8 cellular contexts compared by ENCODE assay signal in genomic region chr15:77991658-77992201, GRCh38.
DNase-seq lines count a peak whose midpoint lies in the region; ATAC-seq and TF ChIP-seq lines count a peak whose summit lies in the region.
"Not testable (repeated sequence)": the region's sequence is repeated elsewhere in the genome, so short reads cannot be mapped to it uniquely, and the experiment has no call there.

No MANE protein-coding gene starts in this region.

- H2BK120ac ChIP-seq in mesenchymal stem cell (ENCODE audit: low read depth, low read length): not testable (repeated sequence)

- H2AK5ac ChIP-seq in mesenchymal stem cell (ENCODE audit: low read length, severe bottlenecking): peak overlapping the region; percentile 64

- H4K91ac ChIP-seq in mesenchymal stem cell (ENCODE audit: low read length): not testable (repeated sequence)

- not testable (repeated sequence) for TF ChIP-seq EP300 in upper lobe of left lung (IDR thresholded peaks at IDR 0.05)

- H3K9me3 Mint-ChIP-seq in CD4-positive, alpha-beta memory T cell; activated CD8-positive, alpha-beta T cell treated with anti-CD3 and anti-CD28 coated beads for 36 hours: not testable (repeated sequence)

- peak overlapping the region in 4 of 7 donors; percentile 68 to 89 (median 84) for H3K27ac Mint-ChIP-seq in CD4-positive, alpha-beta memory T cell
- peak overlapping the region; percentile 8 for H3K27ac Mint-ChIP-seq in activated CD8-positive, alpha-beta T cell treated with anti-CD3 and anti-CD28 coated beads for 36 hours

- intact Hi-C loops in CD4-positive, alpha-beta memory T cell (cut with micrococcal nuclease); activated CD8-positive, alpha-beta T cell treated with anti-CD3 and anti-CD28 coated beads for 36 hours (cut with micrococcal nuclease): not testable (repeated sequence)
- intact Hi-C loops in Right ventricle myocardium inferior (cut with DNase I): loop anchor here (1.0 kb wide), 1 partner anchor 16 kb away; no protein-coding TSS in a partner anchor

- peak overlapping the region; percentile 58 for H3K9ac ChIP-seq in mesenchymal stem cell (ENCODE audit: low read length)
- H3K9ac ChIP-seq in rectal smooth muscle tissue (ENCODE audit: low read length): not testable (repeated sequence)

- not testable (repeated sequence) for H3K4ac ChIP-seq in mesenchymal stem cell (ENCODE audit: low read depth in 1 of 2, low read length in 2 of 2)

- H2BK5ac ChIP-seq in mesenchymal stem cell (ENCODE audit: low read depth, low read length, poor library complexity, severe bottlenecking): not testable (repeated sequence)

- H3K14ac ChIP-seq in mesenchymal stem cell (ENCODE audit: low read length in 2 of 2): peak overlapping the region in 1 of 2 experiments; percentile 90

- peak overlapping the region; percentile 5 for H4K8ac ChIP-seq in mesenchymal stem cell (ENCODE audit: low read length)

- ATAC-seq in activated CD8-positive, alpha-beta T cell treated with anti-CD3 and anti-CD28 coated beads for 36 hours: not testable (repeated sequence)
- peak; percentile 81 for ATAC-seq in Right ventricle myocardium inferior
- peak; percentile 6 to 30 for ATAC-seq in upper lobe of left lung (ENCODE audit: low FRiP score in 2 of 2)

- not testable (repeated sequence) for TF ChIP-seq POLR2A in upper lobe of left lung (IDR thresholded peaks at IDR 0.05)

- not testable (repeated sequence) for H3K4me3 ChIP-seq in CD4-positive, alpha-beta memory T cell (ENCODE audit: low read length in 2 of 2); choroid plexus epithelial cell (ENCODE audit: low read depth, low read length); mesenchymal stem cell (ENCODE audit: insufficient read depth in 1 of 2, low read depth in 1 of 2, low read length in 2 of 2); rectal smooth muscle tissue (ENCODE audit: low read length); upper lobe of left lung

- H3K9me3 ChIP-seq in CD4-positive, alpha-beta memory T cell (ENCODE audit: control insufficient read depth in 1 of 2, low read length in 2 of 2); mesenchymal stem cell (ENCODE audit: control insufficient read depth, low read length); upper lobe of left lung: not testable (repeated sequence)

- H2AFZ ChIP-seq in mesenchymal stem cell (ENCODE audit: low read depth, low read length): not testable (repeated sequence)

- H2BK12ac ChIP-seq in mesenchymal stem cell (ENCODE audit: low read length in 2 of 2): peak overlapping the region in 1 of 2 experiments; percentile 45

- peak overlapping the region in 1 of 8 donors; percentile 28 for H3K4me3 Mint-ChIP-seq in CD4-positive, alpha-beta memory T cell
- H3K4me3 Mint-ChIP-seq in activated CD8-positive, alpha-beta T cell treated with anti-CD3 and anti-CD28 coated beads for 36 hours: not testable (repeated sequence)

- 59% methylated on average over 7 of the region's 9 CpGs for WGBS in mesenchymal stem cell
- 71 to 81% methylated on average over 6 to 9 of the region's 9 CpGs for WGBS in upper lobe of left lung, 2 donors

- not testable (repeated sequence) for H3K27me3 ChIP-seq in CD4-positive, alpha-beta memory T cell (ENCODE audit: insufficient read depth, low read length); mesenchymal stem cell (ENCODE audit: control insufficient read depth in 1 of 2, insufficient read depth in 1 of 2, low read length in 2 of 2); rectal smooth muscle tissue (ENCODE audit: control insufficient read depth, insufficient read depth, low read length); upper lobe of left lung

- H3K79me1 ChIP-seq in mesenchymal stem cell (replicated peaks; ENCODE audit: low read length, poor library complexity, severe bottlenecking): not testable (repeated sequence)

- not testable (repeated sequence) for H3K4me2 ChIP-seq in mesenchymal stem cell (ENCODE audit: low read length, poor library complexity, severe bottlenecking)

- not testable (repeated sequence) for H3K23ac ChIP-seq in mesenchymal stem cell (ENCODE audit: low read length in 2 of 2)

- H3K36me3 Mint-ChIP-seq in CD4-positive, alpha-beta memory T cell: peaks cover 0 to 20% of the 10 kb centered on the region in 2 donors
- not testable (repeated sequence) for H3K36me3 Mint-ChIP-seq in activated CD8-positive, alpha-beta T cell treated with anti-CD3 and anti-CD28 coated beads for 36 hours (ENCODE audit: low read depth)

- peaks cover 10 to 26% (median 14%) of the 10 kb centered on the region in 4 donors for H3K4me1 Mint-ChIP-seq in CD4-positive, alpha-beta memory T cell
- H3K4me1 Mint-ChIP-seq in activated CD8-positive, alpha-beta T cell treated with anti-CD3 and anti-CD28 coated beads for 36 hours (ENCODE audit: low read depth): peaks cover 23% of the 10 kb centered on the region

- H2BK15ac ChIP-seq in mesenchymal stem cell (ENCODE audit: low read depth, poor library complexity, severe bottlenecking): not testable (repeated sequence)

- not testable (repeated sequence) for DNase-seq in CD4-positive, alpha-beta memory T cell; activated CD8-positive, alpha-beta T cell treated with anti-CD3 and anti-CD28 coated beads for 36 hours; upper lobe of left lung
- DNase-seq in MV-4-11 (lab: John Stamatoyannopoulos, UW) (peak; percentile 26), choroid plexus epithelial cell (ENCODE audit: low read depth) (peak; percentile 75), Right ventricle myocardium inferior (ENCODE audit: missing footprints) (peak; percentile 86), mesenchymal stem cell (peak; percentile 86)

- peak overlapping the region; percentile 2 to 84 for H3K18ac ChIP-seq in mesenchymal stem cell (ENCODE audit: low read depth in 1 of 2, low read length in 2 of 2)

- H3K36me3 ChIP-seq in CD4-positive, alpha-beta memory T cell (ENCODE audit: insufficient read depth, low read length); rectal smooth muscle tissue (ENCODE audit: control insufficient read depth, insufficient read depth, low read length): not testable (repeated sequence)
- H3K36me3 ChIP-seq in mesenchymal stem cell (ENCODE audit: control insufficient read depth in 1 of 2, insufficient read depth in 2 of 2, low read depth in 1 of 2, low read length in 2 of 2) (peaks cover 0 to 33% of the 10 kb centered on the region in 2 experiments), upper lobe of left lung (peaks cover 0 to 17% (median 3%) of the 10 kb centered on the region in 4 donors)

- CTCF ChIA-PET in CD4-positive, alpha-beta memory T cell (lab: Charles Lee; ENCODE audit: partially characterized antibody): interaction anchor here (1.8 kb wide), 1 partner anchor 117 kb away, joined by 11 read pairs; no protein-coding TSS in a partner anchor
- CTCF ChIA-PET in activated CD8-positive, alpha-beta T cell treated with anti-CD3 and anti-CD28 coated beads for 36 hours (lab: Charles Lee): interaction anchor here (1.5 kb wide), 1 partner anchor 117 kb away, joined by 4 read pairs; no protein-coding TSS in a partner anchor

- POLR2A ChIA-PET in CD4-positive, alpha-beta memory T cell (lab: Charles Lee; ENCODE audit: partially characterized antibody); activated CD8-positive, alpha-beta T cell treated with anti-CD3 and anti-CD28 coated beads for 36 hours (lab: Charles Lee): not testable (repeated sequence)

- peaks cover 13% of the 10 kb centered on the region for H3K4me1 ChIP-seq in CD4-positive, alpha-beta memory T cell (ENCODE audit: insufficient read depth, low read length)
- peaks cover 77% of the 10 kb centered on the region for H3K4me1 ChIP-seq in mesenchymal stem cell (ENCODE audit: control insufficient read depth, insufficient read depth, low read depth, low read length)
- H3K4me1 ChIP-seq in rectal smooth muscle tissue (ENCODE audit: control insufficient read depth, insufficient read depth, low read length): peaks cover 30% of the 10 kb centered on the region
- H3K4me1 ChIP-seq in upper lobe of left lung: peaks cover 21 to 35% (median 32%) of the 10 kb centered on the region in 4 donors

- not testable (repeated sequence) for TF ChIP-seq CTCF in activated CD8-positive, alpha-beta T cell treated with anti-CD3 and anti-CD28 coated beads for 36 hours (IDR thresholded peaks at IDR 0.05); choroid plexus epithelial cell (conservative IDR thresholded peaks at IDR 0.05; ENCODE audit: low read depth, low read length); upper lobe of left lung (IDR thresholded peaks at IDR 0.05)

- not testable (repeated sequence) for H3K27me3 Mint-ChIP-seq in CD4-positive, alpha-beta memory T cell; activated CD8-positive, alpha-beta T cell treated with anti-CD3 and anti-CD28 coated beads for 36 hours

- not testable (repeated sequence) for H3K27ac ChIP-seq in CD4-positive, alpha-beta memory T cell (ENCODE audit: low read depth, low read length)
- H3K27ac ChIP-seq in mesenchymal stem cell (ENCODE audit: low read length, poor library complexity, severe bottlenecking): peak overlapping the region; percentile 63
- peak overlapping the region; percentile 85 for H3K27ac ChIP-seq in rectal smooth muscle tissue (ENCODE audit: low read depth, low read length)
- peak overlapping the region; percentile 57 to 68 (median 60) for H3K27ac ChIP-seq in upper lobe of left lung
